In the genomic region with DNA sequence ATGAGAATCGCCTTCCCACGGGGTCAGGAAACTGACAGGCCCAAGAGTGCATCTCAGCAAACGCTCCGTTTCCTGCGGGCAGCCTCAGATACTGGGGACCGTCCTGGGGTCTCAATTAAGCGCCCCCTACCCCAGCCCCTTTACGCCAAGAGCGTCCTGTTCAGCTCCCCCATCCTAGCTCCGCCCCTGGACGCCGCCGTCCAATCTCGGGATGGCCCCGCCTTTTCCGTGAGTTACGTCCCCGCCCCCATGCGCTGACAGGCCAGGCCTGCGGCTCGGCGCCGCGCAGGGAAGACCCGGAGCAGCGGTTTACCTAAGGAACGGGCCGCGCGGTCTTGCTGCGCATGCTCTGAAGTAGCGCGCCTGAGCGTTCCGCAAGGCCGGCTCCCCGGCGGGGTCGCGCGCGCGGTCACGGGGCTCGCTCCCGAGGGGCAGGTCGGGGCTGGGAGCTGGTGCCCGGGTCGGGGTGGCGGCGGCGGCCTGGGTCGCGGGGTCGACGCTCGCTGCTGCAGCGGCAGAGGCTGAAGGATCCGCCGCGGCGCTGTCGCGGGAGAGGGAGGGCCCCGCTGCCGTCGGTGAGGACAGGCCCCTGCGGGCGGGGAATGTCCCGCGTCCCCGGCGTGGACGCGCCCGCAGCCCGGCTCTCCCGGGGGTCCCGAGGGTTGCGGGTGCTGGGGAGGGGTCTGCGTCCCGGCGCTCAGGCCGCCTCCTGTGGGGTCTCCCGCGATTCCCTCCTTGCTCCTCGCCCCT, we compare ENCODE assay signal across 8 cellular contexts. TPM values are rescaled to one million over a fixed set of nuclear protein-coding genes. Genes with fewer than 3 reads are reported as not detected.
DNase-seq lines count a peak whose midpoint lies in the region; ATAC-seq and TF ChIP-seq lines count a peak whose summit lies in the region.

A gene with protein sequence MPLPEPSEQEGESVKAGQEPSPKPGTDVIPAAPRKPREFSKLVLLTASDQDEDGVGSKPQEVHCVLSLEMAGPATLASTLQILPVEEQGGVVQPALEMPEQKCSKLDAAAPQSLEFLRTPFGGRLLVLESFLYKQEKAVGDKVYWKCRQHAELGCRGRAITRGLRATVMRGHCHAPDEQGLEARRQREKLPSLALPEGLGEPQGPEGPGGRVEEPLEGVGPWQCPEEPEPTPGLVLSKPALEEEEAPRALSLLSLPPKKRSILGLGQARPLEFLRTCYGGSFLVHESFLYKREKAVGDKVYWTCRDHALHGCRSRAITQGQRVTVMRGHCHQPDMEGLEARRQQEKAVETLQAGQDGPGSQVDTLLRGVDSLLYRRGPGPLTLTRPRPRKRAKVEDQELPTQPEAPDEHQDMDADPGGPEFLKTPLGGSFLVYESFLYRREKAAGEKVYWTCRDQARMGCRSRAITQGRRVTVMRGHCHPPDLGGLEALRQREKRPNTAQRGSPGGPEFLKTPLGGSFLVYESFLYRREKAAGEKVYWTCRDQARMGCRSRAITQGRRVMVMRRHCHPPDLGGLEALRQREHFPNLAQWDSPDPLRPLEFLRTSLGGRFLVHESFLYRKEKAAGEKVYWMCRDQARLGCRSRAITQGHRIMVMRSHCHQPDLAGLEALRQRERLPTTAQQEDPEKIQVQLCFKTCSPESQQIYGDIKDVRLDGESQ (plus strand): TSS at position 352 of the 750 bp plus-strand sequence. CDS start 17,755 bp downstream, outside the sequence.

- under 1% methylated on average over 22 of the region's 87 CpGs for WGBS in esophagus muscularis mucosa

- H3K4me2 ChIP-seq in DOHH2 (ENCODE audit: low read length): peak within 1 kb of the TSS; percentile 96
- peak within 1 kb of the TSS; percentile 95 for H3K4me2 ChIP-seq in GM23338

- peak within 1 kb of the TSS; percentile 81 for H3K4me3 Mint-ChIP-seq in GM23338

- H3K9me3 Mint-ChIP-seq in GM23338: no peaks in the 10 kb centered on the region; the same call in 2 of the 3 replicates

- peak; percentile 90 for ATAC-seq in GM23338

- H3K27ac Mint-ChIP-seq in GM23338: peak within 1 kb of the TSS; percentile 30; the same call in 1 of the 2 replicates

- no peaks in the 10 kb centered on the region; the same call in 1 of the 2 replicates for H4K20me1 ChIP-seq in DOHH2 (ENCODE audit: control insufficient read depth, insufficient read depth, low read depth, low read length)
- no peaks in the 10 kb centered on the region; the same call in 1 of the 2 replicates for H4K20me1 ChIP-seq in GM23338 (replicated peaks; ENCODE audit: insufficient read depth)

- peak within 1 kb of the TSS; percentile 96 for H3K4me3 ChIP-seq in DOHH2 (ENCODE audit: low read length)
- peak within 1 kb of the TSS; percentile 88 for H3K4me3 ChIP-seq in GM23338
- peak within 1 kb of the TSS; percentile 79 to 98 (median 88) for H3K4me3 ChIP-seq in esophagus muscularis mucosa

- DNase-seq in GM23338 (ENCODE audit: low spot score): peak; percentile 100
- peak; percentile 77 to 84 for DNase-seq in Kasumi-1 (lab: John Stamatoyannopoulos, UW)
- peak; percentile 98 for DNase-seq in RKO (ENCODE audit: low spot score)
- peak; percentile 97 for DNase-seq in activated T-helper 1 cell treated with Interleukin-2 at 50 U/mL for 16 hours (ENCODE audit: low read depth)
- peak; percentile 98 for DNase-seq in esophagus muscularis mucosa (ENCODE audit: extremely low spot score)
- DNase-seq in myocyte (ENCODE audit: low read depth): peak; percentile 98
- peak; percentile 96 to 97 for DNase-seq in stimulated activated CD8-positive, alpha-beta memory T cell treated with anti-CD3 and anti-CD28 coated beads, Interleukin-7, amount 100 ng/mL, for 4 hours (ENCODE audit: low read depth in 2 of 2)

- intact Hi-C loops in esophagus muscularis mucosa (cut with DNase I): no loop called here

- H3F3A ChIP-seq in DOHH2 (ENCODE audit: control insufficient read depth, insufficient read depth) (peaks cover 7% of the 10 kb centered on the region), GM23338 (replicated peaks; ENCODE audit: low read depth) (peaks cover 10% of the 10 kb centered on the region; the same call in 1 of the 2 replicates)

- TF ChIP-seq CTCF in DOHH2 (IDR thresholded peaks at IDR 0.05; ENCODE audit: low read depth, low read length, poor library complexity, severe bottlenecking) (no peak), GM23338 (conservative IDR thresholded peaks at IDR 0.05; ENCODE audit: low read depth in 2 of 2) (no peak), esophagus muscularis mucosa (IDR thresholded peaks at IDR 0.05) (peak in 2 of 3 experiments; percentile 12 to 33)

- H3K4me1 Mint-ChIP-seq in GM23338: peaks cover 15% of the 10 kb centered on the region; the same call in 2 of the 3 replicates

- peaks cover 16% of the 10 kb centered on the region for H3K4me1 ChIP-seq in DOHH2 (ENCODE audit: control insufficient read depth, low read length)
- H3K4me1 ChIP-seq in GM23338 (ENCODE audit: insufficient read depth): peaks cover 8% of the 10 kb centered on the region
- peaks cover 12 to 35% (median 29%) of the 10 kb centered on the region in 4 donors for H3K4me1 ChIP-seq in esophagus muscularis mucosa

- H3K9me2 ChIP-seq in DOHH2 (replicated peaks; ENCODE audit: control insufficient read depth, low read length) (no peaks in the 10 kb centered on the region), GM23338 (ENCODE audit: insufficient read depth) (no peaks in the 10 kb centered on the region)

- peak; percentile 44 for TF ChIP-seq POLR2A in esophagus muscularis mucosa (IDR thresholded peaks at IDR 0.05; ENCODE audit: low read depth)

- peak within 1 kb of the TSS; percentile 98 for H2AFZ ChIP-seq in GM23338

- H3K27ac ChIP-seq in DOHH2 (ENCODE audit: low read depth, low read length) (no peak within 1 kb of the TSS), GM23338 (ENCODE audit: low read depth) (no peak within 1 kb of the TSS), esophagus muscularis mucosa (replicated peaks in 1 of 4) (peak within 1 kb of the TSS; percentile 93 to 98 (median 96))

- H3K36me3 Mint-ChIP-seq in GM23338 (ENCODE audit: low read depth): peaks cover 3% of the 10 kb centered on the region; the same call in 2 of the 3 replicates

- H3K27me3 ChIP-seq in DOHH2 (ENCODE audit: control insufficient read depth, low read length) (no peaks in the 10 kb centered on the region), GM23338 (ENCODE audit: insufficient read depth) (peaks cover 11% of the 10 kb centered on the region), esophagus muscularis mucosa (no peaks in the 10 kb centered on the region)

- peaks cover 18% of the 10 kb centered on the region for H3K36me3 ChIP-seq in DOHH2 (ENCODE audit: control insufficient read depth, low read length)
- H3K36me3 ChIP-seq in GM23338 (ENCODE audit: insufficient read depth): 0 out of 2 replicates have a peak, but pooled peaks cover 4% of the 10 kb centered on the region
- H3K36me3 ChIP-seq in esophagus muscularis mucosa: peaks cover 5 to 31% (median 27%) of the 10 kb centered on the region in 4 donors

- no peaks in the 10 kb centered on the region for H3K9me3 ChIP-seq in DOHH2 (ENCODE audit: control insufficient read depth, insufficient read depth, low read length)
- no peaks in the 10 kb centered on the region for H3K9me3 ChIP-seq in esophagus muscularis mucosa

- no peak for TF ChIP-seq EP300 in esophagus muscularis mucosa (IDR thresholded peaks at IDR 0.05)

- H3K27me3 Mint-ChIP-seq in GM23338 (ENCODE audit: insufficient read depth, low read depth, poor library complexity): peaks cover 14% of the 10 kb centered on the region

- H3K79me2 ChIP-seq in DOHH2 (ENCODE audit: control insufficient read depth, low read length) (peaks cover 15% of the 10 kb centered on the region), GM23338 (replicated peaks; ENCODE audit: insufficient read depth) (no peaks in the 10 kb centered on the region)

TF ChIP-seq in GM23338, 12 proteins besides CTCF, POLR2A, EP300 and RAD21 (continues in another document):
- TF ChIP-seq ZNF331 (CRISPR knock-in tag; IDR thresholded peaks at IDR 0.05; ENCODE audit: low read depth) (no peak), POLR2AphosphoS5 (IDR thresholded peaks at IDR 0.05; ENCODE audit: low read depth) (peak; percentile 69), NANOG (IDR thresholded peaks at IDR 0.05; ENCODE audit: borderline replicate concordance) (no peak)
- TF ChIP-seq, protein P1, sequence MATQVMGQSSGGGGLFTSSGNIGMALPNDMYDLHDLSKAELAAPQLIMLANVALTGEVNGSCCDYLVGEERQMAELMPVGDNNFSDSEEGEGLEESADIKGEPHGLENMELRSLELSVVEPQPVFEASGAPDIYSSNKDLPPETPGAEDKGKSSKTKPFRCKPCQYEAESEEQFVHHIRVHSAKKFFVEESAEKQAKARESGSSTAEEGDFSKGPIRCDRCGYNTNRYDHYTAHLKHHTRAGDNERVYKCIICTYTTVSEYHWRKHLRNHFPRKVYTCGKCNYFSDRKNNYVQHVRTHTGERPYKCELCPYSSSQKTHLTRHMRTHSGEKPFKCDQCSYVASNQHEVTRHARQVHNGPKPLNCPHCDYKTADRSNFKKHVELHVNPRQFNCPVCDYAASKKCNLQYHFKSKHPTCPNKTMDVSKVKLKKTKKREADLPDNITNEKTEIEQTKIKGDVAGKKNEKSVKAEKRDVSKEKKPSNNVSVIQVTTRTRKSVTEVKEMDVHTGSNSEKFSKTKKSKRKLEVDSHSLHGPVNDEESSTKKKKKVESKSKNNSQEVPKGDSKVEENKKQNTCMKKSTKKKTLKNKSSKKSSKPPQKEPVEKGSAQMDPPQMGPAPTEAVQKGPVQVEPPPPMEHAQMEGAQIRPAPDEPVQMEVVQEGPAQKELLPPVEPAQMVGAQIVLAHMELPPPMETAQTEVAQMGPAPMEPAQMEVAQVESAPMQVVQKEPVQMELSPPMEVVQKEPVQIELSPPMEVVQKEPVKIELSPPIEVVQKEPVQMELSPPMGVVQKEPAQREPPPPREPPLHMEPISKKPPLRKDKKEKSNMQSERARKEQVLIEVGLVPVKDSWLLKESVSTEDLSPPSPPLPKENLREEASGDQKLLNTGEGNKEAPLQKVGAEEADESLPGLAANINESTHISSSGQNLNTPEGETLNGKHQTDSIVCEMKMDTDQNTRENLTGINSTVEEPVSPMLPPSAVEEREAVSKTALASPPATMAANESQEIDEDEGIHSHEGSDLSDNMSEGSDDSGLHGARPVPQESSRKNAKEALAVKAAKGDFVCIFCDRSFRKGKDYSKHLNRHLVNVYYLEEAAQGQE (IDR thresholded peaks at IDR 0.05; ENCODE audit: unreplicated experiment): no peak

RNA-seq across cellular contexts. Expression of the gene that starts here (rescaled TPM):
- total RNA-seq in GM23338 (2014; rRNA removed; shearing (Covaris generic)): 22.9 and 29.3 TPM in 2 replicates
- 6.0 and 7.5 TPM in 2 replicates for polyA plus RNA-seq in GM23338 (2016; fragmentation: Nextera tagmentation; extraction: Ambion mirVana)
- 10 to 100 TPM; 33.8 to 61.6 (median 46.8) TPM for total RNA-seq in esophagus muscularis mucosa
- 27.7 and 36.9 TPM in 2 replicates for total RNA-seq in myocyte
- 30.1 TPM for polyA plus RNA-seq in myocyte (2012)

Comparison
In these comparisons a context has a peak if more than half of its experiments do, and no peak if none do; other contexts are left out.
1. H3K27ac ChIP-seq: peak in esophagus muscularis mucosa (4 of 4); none in DOHH2 (single experiment) and GM23338 (single experiment).
2. CTCF ChIP-seq: peak in esophagus muscularis mucosa (2 of 3); none in DOHH2 (single experiment) and GM23338 (0 of 2).
3. Peak in every context shown above with its lines, with median percentiles within 50 percentile points of each other: H3K4me3 ChIP-seq and DNase-seq.